Comparison of ENCODE assay signal across 24 cellular contexts in genomic region chr3:188690932-188691331, GRCh38.
DNase-seq lines count a peak whose midpoint lies in the region; ATAC-seq, FAIRE-seq and TF ChIP-seq lines count a peak whose summit lies in the region.
"Had no signal": no experiment of that assay in that cellular context is flagged by ENCODE, and none has a peak within 500 bp of the region (broad histone marks: within the 10 kb centered on the region; RNA-seq: fewer than 3 reads in every experiment).

No MANE protein-coding gene starts in this region.

- H4K20me1 ChIP-seq in SU-DHL-6 (ENCODE audit: low read depth, low read length): no peaks in the 10 kb centered on the region

- no peaks in the 10 kb centered on the region for H3K9me2 ChIP-seq in SU-DHL-6 (replicated peaks; ENCODE audit: insufficient read depth, low read length)
- H3K9me2 ChIP-seq: SK-N-SH had no signal

- no peak for TF ChIP-seq CTCF in A549 (IDR thresholded peaks at IDR 0.05)
- no peak for TF ChIP-seq CTCF in SU-DHL-6 (IDR thresholded peaks at IDR 0.05; ENCODE audit: insufficient read depth, low read length, poor library complexity, severe bottlenecking)

- TF ChIP-seq POLR2A in A549 (IDR thresholded peaks at IDR 0.05; ENCODE audit: low read length): no peak

- H3K79me2 ChIP-seq in SU-DHL-6 (ENCODE audit: insufficient read depth, low read length): no peaks in the 10 kb centered on the region

- WGBS in A549 (ENCODE audit: missing lambda C conversion rate): 78% methylated on average over 1 of the region's 1 CpG

- peaks cover 20% of the 10 kb centered on the region for H3K4me1 ChIP-seq in A549
- H3K4me1 ChIP-seq: HAP-1 had no signal

- H3K4me3 ChIP-seq in A549 (no peak overlapping the region), SU-DHL-6 (ENCODE audit: insufficient read depth, low read length, poor library complexity, severe bottlenecking) (no peak overlapping the region)
- H3K4me3 ChIP-seq: HAP-1, K562 had no signal

- CTCF ChIA-PET in A549 (lab: Yijun Ruan, JAX): interaction anchor here (0.8 to 1.4 kb wide), 4 partner anchors 11 to 951 kb away, joined by 3 to 5 read pairs (median 4); no protein-coding TSS in a partner anchor

- DNase-seq in A549 (ENCODE audit: low read depth in 1 of 2, low spot score in 1 of 2) (no peak), left colon (no peak), putamen (ENCODE audit: low spot score) (peak; percentile 16), NCI-H774 (lab: John Stamatoyannopoulos, UW) (no peak), ureter (ENCODE audit: low spot score) (no peak)
- DNase-seq: 8988T, DMS153, GOT3, HFFc6, MV-4-11, NCI-H1105, NCI-H146, NCI-H1930, NCI-H2107, NCI-H524, NCI-H748 treated with DMSO at 0.1 percent for 48 hours, PC-3, SK-N-SH had no signal

- ATAC-seq in A549: no peak
- ATAC-seq in left colon: peak; percentile 80
- ATAC-seq in GM19023 (IDR thresholded peaks at IDR 0.05; ENCODE audit: unreplicated experiment): no peak
- ATAC-seq in HG03175 (IDR thresholded peaks at IDR 0.05; ENCODE audit: unreplicated experiment): no peak
- ATAC-seq: K562, PC-3 had no signal

- H3K9me3 ChIP-seq in A549 (no peaks in the 10 kb centered on the region), SU-DHL-6 (ENCODE audit: insufficient read depth, low read length) (no peaks in the 10 kb centered on the region)
- H3K9me3 ChIP-seq: HAP-1, SK-N-SH had no signal

- H3K4me2 ChIP-seq in A549 (no peak overlapping the region), SU-DHL-6 (ENCODE audit: low read depth, low read length, poor library complexity, severe bottlenecking) (peak overlapping the region; percentile 60)
- H3K4me2 ChIP-seq: SK-N-SH had no signal

- no peak for TF ChIP-seq RAD21 in A549 (conservative IDR thresholded peaks at IDR 0.05 in 1 of 2, IDR thresholded peaks at IDR 0.05 in 1 of 2)

- intact Hi-C loops in left colon (cut with DNase I, micrococcal nuclease): no loop called here

- POLR2A ChIA-PET in A549 (lab: Yijun Ruan, JAX): no interaction called here

- peak overlapping the region; percentile 42 for H3K9ac ChIP-seq in SU-DHL-6 (ENCODE audit: low read length)
- H3K9ac ChIP-seq: SK-N-SH had no signal

- FAIRE-seq in A549 (lab: Jason Lieb, UNC): no peak
- FAIRE-seq: K562 had no signal

- no peak for TF ChIP-seq EP300 in A549 (IDR thresholded peaks at IDR 0.05)

- no peak overlapping the region for H3K27ac ChIP-seq in A549
- peak overlapping the region; percentile 92 for H3K27ac ChIP-seq in SU-DHL-6 (ENCODE audit: low read depth, low read length)
- H3K27ac ChIP-seq: HL-60 had no signal

- no peaks in the 10 kb centered on the region for H3K27me3 ChIP-seq in SU-DHL-6 (ENCODE audit: low read length)

- H3F3A ChIP-seq in SU-DHL-6 (ENCODE audit: insufficient read depth): peaks cover 27% of the 10 kb centered on the region

- H2AFZ ChIP-seq in SU-DHL-6 (ENCODE audit: low read depth, low read length, severe bottlenecking): no peak overlapping the region

- H3K36me3 ChIP-seq in SU-DHL-6 (ENCODE audit: low read length): no peaks in the 10 kb centered on the region
- H3K36me3 ChIP-seq: HAP-1 had no signal

TF ChIP-seq in A549, 52 proteins besides CTCF, POLR2A, EP300 and RAD21:
- TF ChIP-seq MAFK (IDR thresholded peaks at IDR 0.05; ENCODE audit: partially characterized antibody) (peak; percentile 81), SREBF2 (IDR thresholded peaks at IDR 0.05) (no peak)
